1 cellular context compared by ENCODE assay signal in genomic region chr12:56299853-56300643, GRCh38.
A peak's percentile ranks its signal among the peaks of the same experiment; 100 is the strongest.
TF ChIP-seq lines count a peak whose summit lies in the region.

CS (minus strand) TSS chr12:56300330; CDS start chr12:56300201, 129 bp downstream.

TF ChIP-seq in HepG2, 621 proteins besides CTCF, POLR2A, EP300 and RAD21 (continued from another document and continues in another):
- no peak for TF ChIP-seq ZFP1 (CRISPR knock-in tag; IDR thresholded peaks at IDR 0.05)
- 0 out of 2 replicates have a peak, but pooled peaks have one; percentile 38 for TF ChIP-seq ZNF776 (CRISPR knock-in tag; IDR thresholded peaks at IDR 0.05)
- TF ChIP-seq SETDB1 (CRISPR knock-in tag; IDR thresholded peaks at IDR 0.05; ENCODE audit: borderline replicate concordance): no peak
- peak; percentile 84 for TF ChIP-seq PHF8 (CRISPR knock-in tag; IDR thresholded peaks at IDR 0.05)
- TF ChIP-seq CENPT (CRISPR knock-in tag; IDR thresholded peaks at IDR 0.05; ENCODE audit: low read depth): peak; percentile 82
- TF ChIP-seq HMG20B (CRISPR knock-in tag; conservative IDR thresholded peaks at IDR 0.05): no peak
- peak; percentile 96 for TF ChIP-seq RBFOX2 (IDR thresholded peaks at IDR 0.05; ENCODE audit: low read depth, low read length)
- peak; percentile 56; the same call in 1 of the 2 replicates for TF ChIP-seq PRDM10 (CRISPR knock-in tag; IDR thresholded peaks at IDR 0.05; ENCODE audit: low read depth)
- TF ChIP-seq SCMH1 (CRISPR knock-in tag; IDR thresholded peaks at IDR 0.05; ENCODE audit: borderline replicate concordance): no peak
- TF ChIP-seq FOXP4 (CRISPR knock-in tag; IDR thresholded peaks at IDR 0.05): no peak
- no peak for TF ChIP-seq NFE2 (CRISPR knock-in tag; IDR thresholded peaks at IDR 0.05)
- 0 out of 2 replicates have a peak, but pooled peaks have one; percentile 10 for TF ChIP-seq ZNF280D (CRISPR knock-in tag; IDR thresholded peaks at IDR 0.05)
- TF ChIP-seq ZNF619 (CRISPR knock-in tag; IDR thresholded peaks at IDR 0.05): peak; percentile 84; the same call in 1 of the 2 replicates
- peak; percentile 100 for TF ChIP-seq ZFP91 (CRISPR knock-in tag; IDR thresholded peaks at IDR 0.05; ENCODE audit: borderline replicate concordance)
- TF ChIP-seq ZNF121 (CRISPR knock-in tag; IDR thresholded peaks at IDR 0.05): no peak
- no peak for TF ChIP-seq SATB2 (CRISPR knock-in tag; IDR thresholded peaks at IDR 0.05)
- peak; percentile 32 for TF ChIP-seq JARID2 (CRISPR knock-in tag; IDR thresholded peaks at IDR 0.05; ENCODE audit: insufficient replicate concordance)
- no peak for TF ChIP-seq ZSCAN30 (CRISPR knock-in tag; IDR thresholded peaks at IDR 0.05)
- peak; percentile 45; the same call in 1 of the 2 replicates for TF ChIP-seq ZNF430 (CRISPR knock-in tag; IDR thresholded peaks at IDR 0.05)
- TF ChIP-seq PHF20 (CRISPR knock-in tag; IDR thresholded peaks at IDR 0.05): peak; percentile 41; the same call in 1 of the 2 replicates
- TF ChIP-seq BRF2 (CRISPR knock-in tag; IDR thresholded peaks at IDR 0.05): 0 out of 2 replicates have a peak, but pooled peaks have one; percentile 76
- TF ChIP-seq ZNF710 (CRISPR knock-in tag; IDR thresholded peaks at IDR 0.05; ENCODE audit: borderline replicate concordance): no peak; the same call in 1 of the 2 replicates
- peak; percentile 69 for TF ChIP-seq ZNF225 (CRISPR knock-in tag; IDR thresholded peaks at IDR 0.05)
- TF ChIP-seq KDM5B (CRISPR knock-in tag; IDR thresholded peaks at IDR 0.05; ENCODE audit: borderline replicate concordance): peak; percentile 90
- peak; percentile 59 for TF ChIP-seq TBX2 (CRISPR knock-in tag; IDR thresholded peaks at IDR 0.05; ENCODE audit: borderline replicate concordance)
- TF ChIP-seq EZH2 (conservative IDR thresholded peaks at IDR 0.05; ENCODE audit: low read depth, low read length): no peak
- no peak for TF ChIP-seq NR2F1 (CRISPR knock-in tag; IDR thresholded peaks at IDR 0.05)
- TF ChIP-seq PRDM15 (CRISPR knock-in tag; IDR thresholded peaks at IDR 0.05): no peak
- TF ChIP-seq SNAPC2 (CRISPR knock-in tag; IDR thresholded peaks at IDR 0.05): 0 out of 2 replicates have a peak, but pooled peaks have one; percentile 50
- TF ChIP-seq ZNF597 (CRISPR knock-in tag; IDR thresholded peaks at IDR 0.05): no peak
- peak; percentile 51 for TF ChIP-seq PAXIP1 (CRISPR knock-in tag; conservative IDR thresholded peaks at IDR 0.05)
- peak; percentile 62 for TF ChIP-seq GATAD1 (CRISPR knock-in tag; IDR thresholded peaks at IDR 0.05)
